8 cellular contexts compared by ENCODE assay signal in genomic region chr5:140344683-140345423, GRCh38. TPM values are rescaled to one million over a fixed set of nuclear protein-coding genes. Genes with fewer than 3 reads are reported as not detected.
DNase-seq lines count a peak whose midpoint lies in the region; ATAC-seq and TF ChIP-seq lines count a peak whose summit lies in the region.

No MANE protein-coding gene starts in this region.

- no peak for DNase-seq in CD4-positive, alpha-beta memory T cell
- DNase-seq in NCI-H69 (lab: John Stamatoyannopoulos, UW) (peak; percentile 11), chondrocyte (ENCODE audit: low spot score) (peak; percentile 29), lower leg skin (ENCODE audit: low spot score in 2 of 2) (no peak), GOT3 (lab: John Stamatoyannopoulos, UW) (no peak), HUDEP-2 (lab: John Stamatoyannopoulos, UW; ENCODE audit: unreplicated experiment in 76 of 76) (no peak)
- no peak for DNase-seq in naive thymus-derived CD8-positive, alpha-beta T cell

- intact Hi-C loops in CD4-positive, alpha-beta memory T cell (cut with micrococcal nuclease): loop anchor here (5.0 kb wide), 1 partner anchor 43 kb away; the partner anchor contains the start of gene PFDN1
- intact Hi-C loops in lower leg skin (cut with DNase I; ENCODE audit: low total_unique reads): no loop called here

- no peaks in the 10 kb centered on the region for H3K27me3 ChIP-seq in CD4-positive, alpha-beta memory T cell (ENCODE audit: insufficient read depth, low read length)

- 47 to 55% methylated on average over 4 of the region's 4 CpGs for WGBS in lower leg skin, 2 donors

- H3K9me3 Mint-ChIP-seq in CD4-positive, alpha-beta memory T cell: peaks cover 0 to 2% (median 0%) of the 10 kb centered on the region in 8 donors
- H3K9me3 Mint-ChIP-seq in chondrocyte (ENCODE audit: low read depth): no peaks in the 10 kb centered on the region
- no peaks in the 10 kb centered on the region for H3K9me3 Mint-ChIP-seq in naive thymus-derived CD8-positive, alpha-beta T cell

- peaks cover 44% of the 10 kb centered on the region for H3K4me1 ChIP-seq in CD4-positive, alpha-beta memory T cell (ENCODE audit: insufficient read depth, low read length)

- no peaks in the 10 kb centered on the region for H3K9me3 ChIP-seq in CD4-positive, alpha-beta memory T cell (ENCODE audit: control insufficient read depth in 1 of 2, low read length in 2 of 2)

- peaks cover 26 to 62% (median 39%) of the 10 kb centered on the region in 4 donors for H3K4me1 Mint-ChIP-seq in CD4-positive, alpha-beta memory T cell
- H3K4me1 Mint-ChIP-seq in chondrocyte (ENCODE audit: low read depth): peaks cover 22% of the 10 kb centered on the region
- H3K4me1 Mint-ChIP-seq in naive thymus-derived CD8-positive, alpha-beta T cell: peaks cover 17 to 63% (median 44%) of the 10 kb centered on the region in 4 donors

- TF ChIP-seq POLR2A in lower leg skin (IDR thresholded peaks at IDR 0.05): no peak

- H3K4me3 ChIP-seq in CD4-positive, alpha-beta memory T cell (ENCODE audit: low read length in 2 of 2): no peak overlapping the region
- H3K4me3 ChIP-seq in lower leg skin (ENCODE audit: low read depth, poor library complexity, severe bottlenecking): no peak overlapping the region

- peak overlapping the region in 4 of 7 donors; percentile 43 to 82 (median 63) for H3K27ac Mint-ChIP-seq in CD4-positive, alpha-beta memory T cell
- no peak overlapping the region for H3K27ac Mint-ChIP-seq in chondrocyte (ENCODE audit: unreplicated experiment)
- peak overlapping the region in 2 of 10 donors; percentile 7 to 22 for H3K27ac Mint-ChIP-seq in naive thymus-derived CD8-positive, alpha-beta T cell

- no peaks in the 10 kb centered on the region for H3K36me3 ChIP-seq in CD4-positive, alpha-beta memory T cell (ENCODE audit: insufficient read depth, low read length)

- TF ChIP-seq CTCF in chondrocyte (IDR thresholded peaks at IDR 0.05) (no peak), lower leg skin (IDR thresholded peaks at IDR 0.05) (no peak)

- no peak for ATAC-seq in naive thymus-derived CD8-positive, alpha-beta T cell
- no peak for ATAC-seq in HG03469 (IDR thresholded peaks at IDR 0.05; ENCODE audit: unreplicated experiment)

- H3K27ac ChIP-seq in CD4-positive, alpha-beta memory T cell (ENCODE audit: low read depth, low read length): no peak overlapping the region

- peaks cover 0 to 2% of the 10 kb centered on the region in 2 donors for H3K27me3 Mint-ChIP-seq in CD4-positive, alpha-beta memory T cell
- peaks cover 3% of the 10 kb centered on the region for H3K27me3 Mint-ChIP-seq in chondrocyte (ENCODE audit: low read depth)
- H3K27me3 Mint-ChIP-seq in naive thymus-derived CD8-positive, alpha-beta T cell: peaks cover 0 to 20% (median 4%) of the 10 kb centered on the region in 5 donors

- peak overlapping the region in 5 of 8 donors; percentile 72 to 91 (median 85) for H3K4me3 Mint-ChIP-seq in CD4-positive, alpha-beta memory T cell
- H3K4me3 Mint-ChIP-seq in chondrocyte (ENCODE audit: unreplicated experiment): peak overlapping the region; percentile 82
- peak overlapping the region in 9 of 10 donors; percentile 45 to 87 (median 80) for H3K4me3 Mint-ChIP-seq in naive thymus-derived CD8-positive, alpha-beta T cell

- CTCF ChIA-PET in CD4-positive, alpha-beta memory T cell (lab: Charles Lee; ENCODE audit: partially characterized antibody): interaction anchor here (1.0 to 16.4 kb wide), 8 partner anchors 10 to 99 kb away, joined by 3 to 518 read pairs (median 12); partner anchors contain the start of gene SLC4A9

- POLR2A ChIA-PET in CD4-positive, alpha-beta memory T cell (lab: Charles Lee; ENCODE audit: partially characterized antibody): interaction anchor here (0.9 to 1.8 kb wide), 2 partner anchors 42 to 93 kb away, joined by 3 to 11 read pairs; partner anchors contain the start of gene PFDN1
- POLR2A ChIA-PET in naive thymus-derived CD8-positive, alpha-beta T cell (lab: Charles Lee): interaction anchor here (0.6 to 1.8 kb wide), 2 partner anchors 16 to 42 kb away, joined by 3 to 8 read pairs; partner anchors contain the start of gene PFDN1

- H3K36me3 Mint-ChIP-seq in CD4-positive, alpha-beta memory T cell: no peaks in the 10 kb centered on the region
- no peaks in the 10 kb centered on the region for H3K36me3 Mint-ChIP-seq in chondrocyte (ENCODE audit: low read depth)
- H3K36me3 Mint-ChIP-seq in naive thymus-derived CD8-positive, alpha-beta T cell: no peaks in the 10 kb centered on the region

RNA-seq across cellular contexts. Expression of gene HBEGF, which starts 1.6 kb away (rescaled TPM):
- total RNA-seq in CD4-positive, alpha-beta memory T cell: under 1 TPM; 0.52 to 0.86 TPM
- 1 to 10 TPM; 1.2 to 2.4 TPM for polyA plus RNA-seq in CD4-positive, alpha-beta memory T cell
- total RNA-seq in chondrocyte (2.8 to 8.0 TPM (median 7.2 TPM) in 3 replicates), lower leg skin (10 to 100 TPM; 16.6 to 24.3 (median 18.4) TPM)
- total RNA-seq in naive thymus-derived CD8-positive, alpha-beta T cell: under 1 TPM; 0.30 to 0.44 TPM
- under 1 TPM in 1 of 3 donors, not detected in 2; 0.06 TPM for polyA plus RNA-seq in naive thymus-derived CD8-positive, alpha-beta T cell

RNA-seq across cellular contexts. Expression of gene SLC4A9, which starts 15.1 kb away (rescaled TPM):
- total RNA-seq in CD4-positive, alpha-beta memory T cell: not detected
- polyA plus RNA-seq in CD4-positive, alpha-beta memory T cell: not detected
- total RNA-seq in chondrocyte (not detected in 3 replicates), lower leg skin (1 to 10 TPM in 1 of 4 donors, under 1 TPM in 2, not detected in 1; 0.10 to 1.4 (median 0.38) TPM)
- total RNA-seq in naive thymus-derived CD8-positive, alpha-beta T cell: not detected
- polyA plus RNA-seq in naive thymus-derived CD8-positive, alpha-beta T cell: not detected

RNA-seq across cellular contexts. Expression of gene PFDN1, which starts 42.0 kb away (rescaled TPM):
- total RNA-seq in CD4-positive, alpha-beta memory T cell: 10 to 100 TPM; 24.8 to 26.2 TPM
- 100 to 1,000 TPM; 116 to 223 TPM for polyA plus RNA-seq in CD4-positive, alpha-beta memory T cell
- 44.5 to 50.5 TPM (median 49.0 TPM) in 3 replicates for total RNA-seq in chondrocyte
- total RNA-seq in naive thymus-derived CD8-positive, alpha-beta T cell: 10 to 100 TPM; 24.8 to 30.0 TPM
- 100 to 1,000 TPM; 120 to 132 (median 129) TPM for polyA plus RNA-seq in naive thymus-derived CD8-positive, alpha-beta T cell
- 10 to 100 TPM; 43.3 to 78.6 (median 59.7) TPM for total RNA-seq in lower leg skin

RNA-seq across cellular contexts. Expression of gene ANKHD1, which starts 56.8 kb away (rescaled TPM):
- total RNA-seq in CD4-positive, alpha-beta memory T cell: 100 to 1,000 TPM; 228 to 252 TPM
- 100 to 1,000 TPM in 1 of 2 donors, 10 to 100 TPM in 1; 58.6 to 100 TPM for polyA plus RNA-seq in CD4-positive, alpha-beta memory T cell
- total RNA-seq in chondrocyte: 61.4 to 79.8 TPM (median 67.7 TPM) in 3 replicates
- 100 to 1,000 TPM; 218 to 235 TPM for total RNA-seq in naive thymus-derived CD8-positive, alpha-beta T cell
- 10 to 100 TPM; 54.9 to 82.8 (median 63.8) TPM for polyA plus RNA-seq in naive thymus-derived CD8-positive, alpha-beta T cell
- 100 to 1,000 TPM in 2 of 4 donors, 10 to 100 TPM in 2; 73.6 to 165 (median 101) TPM for total RNA-seq in lower leg skin

Comparison
In these comparisons a context has a peak if more than half of its experiments do, and no peak if none do; other contexts are left out.
1. DNase-seq: peak in NCI-H69 (single experiment) and chondrocyte (single experiment); none in CD4-positive, alpha-beta memory T cell (0 of 5), naive thymus-derived CD8-positive, alpha-beta T cell (0 of 10), lower leg skin (0 of 2), GOT3 (single experiment) and HUDEP-2 (0 of 76).
2. Peak in every context shown above with its lines, with median percentiles within 50 percentile points of each other: H3K4me3 Mint-ChIP-seq.